ENCODE assay signal across 16 cellular contexts in the genomic region with DNA sequence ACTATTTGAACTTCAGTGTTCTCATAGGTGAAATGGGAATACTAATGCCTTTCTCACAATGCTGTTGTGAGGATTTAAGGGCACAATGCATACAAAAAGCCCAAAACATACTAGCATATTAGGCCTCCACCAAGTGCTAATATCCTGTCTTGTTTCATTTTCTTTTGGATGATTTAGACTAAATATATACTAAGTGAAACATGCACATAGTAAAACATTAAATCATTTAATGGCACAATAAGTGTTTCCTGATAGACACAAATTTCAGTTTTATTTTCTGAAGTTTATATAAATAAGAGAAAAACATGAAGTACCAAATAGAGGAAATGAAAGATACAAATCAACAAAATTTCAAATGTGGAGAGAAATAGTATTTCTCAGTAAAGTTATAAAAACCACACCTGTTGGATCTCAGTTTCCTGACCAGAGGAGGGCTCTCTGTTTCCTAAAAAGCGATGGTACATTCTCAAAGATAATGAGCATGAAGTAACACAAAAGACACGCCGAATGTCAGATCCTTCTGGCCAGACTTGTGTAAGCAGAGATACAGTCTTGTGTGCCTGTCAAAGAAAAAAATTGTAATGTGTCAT.
DNase-seq lines count a peak whose midpoint lies in the region; ATAC-seq lines count a peak whose summit lies in the region.
"Had no signal": no experiment of that assay in that cellular context is flagged by ENCODE, and none has a peak within 500 bp of the region (broad histone marks: within the 10 kb centered on the region; RNA-seq: fewer than 3 reads in every experiment).

No MANE protein-coding gene starts in this region.

- ATAC-seq in GM18907 (IDR thresholded peaks at IDR 0.05; ENCODE audit: unreplicated experiment), result peak; percentile 71
- peak; percentile 60 for ATAC-seq in GM21447 (IDR thresholded peaks at IDR 0.05; ENCODE audit: unreplicated experiment)
- ATAC-seq in HG02943 (IDR thresholded peaks at IDR 0.05; ENCODE audit: low read depth, unreplicated experiment), result peak; percentile 56
- ATAC-seq in HG03521 (IDR thresholded peaks at IDR 0.05; ENCODE audit: unreplicated experiment), result peak; percentile 52

- DNase-seq in DMS 273 treated with DMSO at 0.1 percent for 48 hours (lab: John Stamatoyannopoulos, UW), result no peak
- DNase-seq in amniotic stem cell (lab: John Stamatoyannopoulos, UW), result no peak
- no peak for DNase-seq in NK-92 treated with Interleukin-12 subunit alpha and Interleukin-12 subunit beta, amount 100 ng/mL, for 24 hours (lab: John Stamatoyannopoulos, UW)
- DNase-seq in SKM-1 treated with dmso at 0.1 percent for 144 hours (lab: John Stamatoyannopoulos, UW; ENCODE audit: unreplicated experiment), result no peak
- DNase-seq: activated CD4-positive, alpha-beta T cell treated with anti-CD3 and anti-CD28 coated beads for 4 hours; activated effector memory CD4-positive, alpha-beta T cell treated with anti-CD3 and anti-CD28 coated beads, Interleukin-2, amount 50 U/mL, for 16 hours; amygdala; central memory CD4-positive, alpha-beta T cell; DMS79 treated with DMSO at 0.1 percent for 48 hours; NCI-H1436 treated with DMSO at 0.1 percent for 48 hours; substantia nigra; SW 1271 had no signal
